Comparison of ENCODE assay signal across 18 cellular contexts in genomic region chr13:23778879-23779278, GRCh38.
DNase-seq lines count a peak whose midpoint lies in the region; TF ChIP-seq lines count a peak whose summit lies in the region.
"Had no signal": no experiment of that assay in that cellular context is flagged by ENCODE, and none has a peak within 500 bp of the region (broad histone marks: within the 10 kb centered on the region; RNA-seq: fewer than 3 reads in every experiment).

No MANE protein-coding gene starts in this region.

- H3K36me3 ChIP-seq in adipocyte (ENCODE audit: control insufficient read depth, insufficient read depth, low read length, severe bottlenecking) (no peaks in the 10 kb centered on the region), osteoblast (ENCODE audit: insufficient read depth, low read length) (no peaks in the 10 kb centered on the region), testis (ENCODE audit: low read depth, missing control alignments) (no peaks in the 10 kb centered on the region)
- H3K36me3 ChIP-seq: BE2C, neural progenitor cell had no signal

- H2AFZ ChIP-seq in osteoblast (ENCODE audit: low read length), result no peak overlapping the region
- H2AFZ ChIP-seq: neural progenitor cell had no signal

- intact Hi-C loops in testis (cut with DNase I; ENCODE audit: low total_unique reads), result no loop called here

- H3K4me3 Mint-ChIP-seq in activated CD4-positive, alpha-beta memory T cell treated with anti-CD3 and anti-CD28 coated beads, Interleukin-2, amount 10 ng/mL, durations not matched to agents 7 days and 5 days, result no peak overlapping the region
- H3K4me3 Mint-ChIP-seq: neural progenitor cell had no signal

- no peaks in the 10 kb centered on the region for H3K27me3 ChIP-seq in adipocyte (replicated peaks; ENCODE audit: control insufficient read depth, insufficient read depth, low read length)
- no peaks in the 10 kb centered on the region for H3K27me3 ChIP-seq in osteoblast (ENCODE audit: insufficient read depth, low read length)
- no peaks in the 10 kb centered on the region for H3K27me3 ChIP-seq in testis
- H3K27me3 ChIP-seq: BE2C, neural progenitor cell had no signal

- peaks cover 7% of the 10 kb centered on the region for H3K9me3 Mint-ChIP-seq in activated CD4-positive, alpha-beta memory T cell treated with anti-CD3 and anti-CD28 coated beads, Interleukin-2, amount 10 ng/mL, durations not matched to agents 7 days and 5 days

- H3K4me1 Mint-ChIP-seq in activated CD4-positive, alpha-beta memory T cell treated with anti-CD3 and anti-CD28 coated beads, Interleukin-2, amount 10 ng/mL, durations not matched to agents 7 days and 5 days, result peaks cover 15% of the 10 kb centered on the region
- H3K4me1 Mint-ChIP-seq: neural progenitor cell had no signal

- H3K27ac ChIP-seq in osteoblast (ENCODE audit: low read depth, low read length), result no peak overlapping the region
- no peak overlapping the region for H3K27ac ChIP-seq in testis
- H3K27ac ChIP-seq: neural progenitor cell had no signal

- H4K20me1 ChIP-seq in osteoblast (ENCODE audit: insufficient read depth, low read length), result no peaks in the 10 kb centered on the region

- peak overlapping the region; percentile 37 for H3K9ac ChIP-seq in adipocyte (ENCODE audit: low read length)
- H3K9ac ChIP-seq: neural progenitor cell, SK-N-SH had no signal

- H3K9me3 ChIP-seq in adipocyte (ENCODE audit: control insufficient read depth, low read length), result no peaks in the 10 kb centered on the region
- no peaks in the 10 kb centered on the region for H3K9me3 ChIP-seq in osteoblast (ENCODE audit: low read depth, low read length)
- no peaks in the 10 kb centered on the region for H3K9me3 ChIP-seq in testis
- H3K9me3 ChIP-seq: BE2C, SK-N-SH had no signal

- CTCF ChIA-PET in activated CD4-positive, alpha-beta memory T cell treated with anti-CD3 and anti-CD28 coated beads, Interleukin-2, amount 10 ng/mL, durations not matched to agents 7 days and 5 days (lab: Charles Lee), result interaction anchor here (1.2 to 1.5 kb wide), 3 partner anchors 10 to 24 kb away, joined by 3 to 6 read pairs (median 4); no protein-coding TSS in a partner anchor

- no peaks in the 10 kb centered on the region for H3K79me2 ChIP-seq in osteoblast (ENCODE audit: insufficient read depth, low read length)

- H3K4me1 ChIP-seq in adipocyte (ENCODE audit: control insufficient read depth, insufficient read depth, low read length) (peaks cover 21% of the 10 kb centered on the region), osteoblast (ENCODE audit: insufficient read depth, low read length) (peaks cover 7% of the 10 kb centered on the region), testis (no peaks in the 10 kb centered on the region)
- H3K4me1 ChIP-seq: BE2C, neural progenitor cell had no signal

- peak; percentile 48 for DNase-seq in EH (ENCODE audit: low read depth)
- DNase-seq in adipocyte (ENCODE audit: low read depth), result peak; percentile 65
- peak; percentile 75 for DNase-seq in fibroblast of mammary gland (ENCODE audit: low read depth)
- DNase-seq in osteoblast (ENCODE audit: insufficient read length, low spot score, missing footprints), result no peak
- no peak for DNase-seq in mucosa of gallbladder (ENCODE audit: low spot score)
- DNase-seq in testis, result no peak
- DNase-seq in activated CD4-positive, alpha-beta memory T cell treated with anti-CD3 and anti-CD28 coated beads, Interleukin-2, amount 10 ng/mL, durations not matched to agents 7 days and 5 days, result no peak
- DNase-seq: activated T-cell treated with anti-CD3 and anti-CD28 coated beads, Interleukin-2, amount 50 U/mL, for 1 hour; BE2C; mesendoderm; MM.1S; NCI-H2029; NCI-H526 treated with DMSO at 0.1 percent for 48 hours; OCI-M1; SK-N-SH; stimulated activated CD4-positive, alpha-beta T cell treated with anti-CD3 and anti-CD28 coated beads, Interleukin-2, amount 100 ng/mL, for 24 hours had no signal

- WGBS in testis, 2 donors, result 37 to 69% methylated on average over 1 of the region's 1 CpG

- POLR2A ChIA-PET in activated CD4-positive, alpha-beta memory T cell treated with anti-CD3 and anti-CD28 coated beads, Interleukin-2, amount 10 ng/mL, durations not matched to agents 7 days and 5 days (lab: Charles Lee), result no interaction called here

- H3K4me3 ChIP-seq in adipocyte (ENCODE audit: low read length), result no peak overlapping the region
- no peak overlapping the region for H3K4me3 ChIP-seq in fibroblast of mammary gland (ENCODE audit: control insufficient read depth, low read depth, low read length)
- no peak overlapping the region for H3K4me3 ChIP-seq in osteoblast (ENCODE audit: insufficient read depth, low read length)
- H3K4me3 ChIP-seq in testis, result no peak overlapping the region
- H3K4me3 ChIP-seq: neural progenitor cell had no signal

- TF ChIP-seq CTCF in fibroblast of mammary gland (conservative IDR thresholded peaks at IDR 0.05; ENCODE audit: control insufficient read depth, insufficient read depth, low read depth, low read length), result no peak
- no peak for TF ChIP-seq CTCF in osteoblast (IDR thresholded peaks at IDR 0.05; ENCODE audit: extremely low read depth, low read depth, low read length)
- no peak for TF ChIP-seq CTCF in testis (IDR thresholded peaks at IDR 0.05)

- H3K27me3 Mint-ChIP-seq in activated CD4-positive, alpha-beta memory T cell treated with anti-CD3 and anti-CD28 coated beads, Interleukin-2, amount 10 ng/mL, durations not matched to agents 7 days and 5 days, result no peaks in the 10 kb centered on the region

- H3K27ac Mint-ChIP-seq in activated CD4-positive, alpha-beta memory T cell treated with anti-CD3 and anti-CD28 coated beads, Interleukin-2, amount 10 ng/mL, durations not matched to agents 7 days and 5 days, result no peak overlapping the region
- H3K27ac Mint-ChIP-seq: activated naive CD4-positive, alpha-beta T cell treated with anti-CD3 and anti-CD28 coated beads, Interleukin-2, amount 50 U/mL, for 72 hours; neural progenitor cell had no signal

- H3K36me3 Mint-ChIP-seq in activated CD4-positive, alpha-beta memory T cell treated with anti-CD3 and anti-CD28 coated beads, Interleukin-2, amount 10 ng/mL, durations not matched to agents 7 days and 5 days (ENCODE audit: low read depth), result no peaks in the 10 kb centered on the region

- TF ChIP-seq POLR2A in testis (IDR thresholded peaks at IDR 0.05), result no peak

- peak overlapping the region; percentile 1 for H3K4me2 ChIP-seq in osteoblast (ENCODE audit: insufficient read depth, low read length)
- H3K4me2 ChIP-seq: neural progenitor cell, SK-N-SH had no signal

Comparison
In these comparisons a context has a peak if more than half of its experiments do, and no peak if none do; other contexts are left out.
1. DNase-seq: peak in EH (single experiment), adipocyte (single experiment) and fibroblast of mammary gland (single experiment); none in osteoblast (single experiment), mucosa of gallbladder (single experiment), testis (single experiment) and activated CD4-positive, alpha-beta memory T cell treated with anti-CD3 and anti-CD28 coated beads, Interleukin-2, amount 10 ng/mL, durations not matched to agents 7 days and 5 days (single experiment).